ENCODE assay signal across 1 cellular context in the genomic region with DNA sequence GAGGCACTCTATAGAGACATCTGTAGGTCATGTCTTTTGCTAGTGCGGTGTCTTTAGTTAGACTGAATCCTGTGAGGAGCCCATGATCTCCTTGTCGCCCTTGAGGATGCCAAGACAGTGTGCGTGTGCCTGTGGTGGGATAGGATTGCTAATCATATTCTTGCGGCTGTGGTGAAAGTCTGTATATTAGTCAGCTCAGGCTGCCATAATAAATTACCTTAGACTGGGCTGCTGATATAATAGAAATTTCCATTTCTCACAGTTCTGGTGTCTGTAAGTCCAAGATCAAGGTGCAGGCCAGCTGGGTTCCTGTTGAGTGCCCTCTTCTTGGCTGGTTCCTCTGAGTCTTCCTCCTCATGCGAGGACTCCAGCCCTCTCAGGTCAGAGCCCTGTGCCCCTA.
TF ChIP-seq lines count a peak whose summit lies in the region.

No MANE protein-coding gene starts in this region.

TF ChIP-seq in H1, 55 proteins besides CTCF, POLR2A, EP300 and RAD21 (continued from another document):
- TF ChIP-seq, protein P1, sequence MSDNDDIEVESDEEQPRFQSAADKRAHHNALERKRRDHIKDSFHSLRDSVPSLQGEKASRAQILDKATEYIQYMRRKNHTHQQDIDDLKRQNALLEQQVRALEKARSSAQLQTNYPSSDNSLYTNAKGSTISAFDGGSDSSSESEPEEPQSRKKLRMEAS (IDR thresholded peaks at IDR 0.05) = no peak
- TF ChIP-seq, protein P2, sequence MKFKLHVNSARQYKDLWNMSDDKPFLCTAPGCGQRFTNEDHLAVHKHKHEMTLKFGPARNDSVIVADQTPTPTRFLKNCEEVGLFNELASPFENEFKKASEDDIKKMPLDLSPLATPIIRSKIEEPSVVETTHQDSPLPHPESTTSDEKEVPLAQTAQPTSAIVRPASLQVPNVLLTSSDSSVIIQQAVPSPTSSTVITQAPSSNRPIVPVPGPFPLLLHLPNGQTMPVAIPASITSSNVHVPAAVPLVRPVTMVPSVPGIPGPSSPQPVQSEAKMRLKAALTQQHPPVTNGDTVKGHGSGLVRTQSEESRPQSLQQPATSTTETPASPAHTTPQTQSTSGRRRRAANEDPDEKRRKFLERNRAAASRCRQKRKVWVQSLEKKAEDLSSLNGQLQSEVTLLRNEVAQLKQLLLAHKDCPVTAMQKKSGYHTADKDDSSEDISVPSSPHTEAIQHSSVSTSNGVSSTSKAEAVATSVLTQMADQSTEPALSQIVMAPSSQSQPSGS (IDR thresholded peaks at IDR 0.05; ENCODE audit: low read length) = no peak
- TF ChIP-seq CREB1 (IDR thresholded peaks at IDR 0.05) (no peak), HDAC2 (IDR thresholded peaks at IDR 0.05; ENCODE audit: borderline replicate concordance in 1 of 2, low read depth in 2 of 2, low read length in 2 of 2) (no peak), TAF1 (IDR thresholded peaks at IDR 0.05; ENCODE audit: low read depth, low read length) (no peak), POLR2AphosphoS5 (IDR thresholded peaks at IDR 0.05; ENCODE audit: low read depth, low read length) (0 out of 2 replicates have a peak, but pooled peaks have one; percentile 9), ASH2L (IDR thresholded peaks at IDR 0.05; ENCODE audit: low read length) (no peak)
